In genomic region chr10:89738551-89739209, GRCh38 we compare ENCODE assay signal across 10 cellular contexts. TPM values are rescaled to one million over a fixed set of nuclear protein-coding genes. Genes with fewer than 3 reads are reported as not detected.
DNase-seq lines count a peak whose midpoint lies in the region; ATAC-seq and TF ChIP-seq lines count a peak whose summit lies in the region.
"Had no signal": no experiment of that assay in that cellular context is flagged by ENCODE, and none has a peak within 500 bp of the region (broad histone marks: within the 10 kb centered on the region; RNA-seq: fewer than 3 reads in every experiment).

No MANE protein-coding gene starts in this region.

- H3K27ac Mint-ChIP-seq in CD4-positive, alpha-beta memory T cell, result peak overlapping the region in 5 of 7 donors; percentile 1 to 82 (median 38)

- POLR2A ChIA-PET in CD4-positive, alpha-beta memory T cell (lab: Charles Lee; ENCODE audit: partially characterized antibody), result interaction anchor here (1.6 kb wide), 1 partner anchor 37 kb away, joined by 7 read pairs; the partner anchor contains the start of gene KIF20B

- H4K20me1 ChIP-seq in SU-DHL-6 (ENCODE audit: low read depth, low read length), result no peaks in the 10 kb centered on the region

- intact Hi-C loops in CD4-positive, alpha-beta memory T cell (cut with micrococcal nuclease), result no loop called here

- H3K27me3 Mint-ChIP-seq in CD4-positive, alpha-beta memory T cell, result no peaks in the 10 kb centered on the region

- H3K4me3 ChIP-seq in CD4-positive, alpha-beta memory T cell (ENCODE audit: low read length in 2 of 2), result no peak overlapping the region
- H3K4me3 ChIP-seq in SU-DHL-6 (ENCODE audit: insufficient read depth, low read length, poor library complexity, severe bottlenecking), result peak overlapping the region; percentile 13

- H3K9ac ChIP-seq in SU-DHL-6 (ENCODE audit: low read length), result no peak overlapping the region

- peaks cover 9 to 14% (median 11%) of the 10 kb centered on the region in 4 donors for H3K4me1 Mint-ChIP-seq in CD4-positive, alpha-beta memory T cell

- peaks cover 6 to 19% of the 10 kb centered on the region in 2 donors for H3K36me3 Mint-ChIP-seq in CD4-positive, alpha-beta memory T cell

- peak in 2 of 5 donors; percentile 2 for DNase-seq in CD4-positive, alpha-beta memory T cell
- DNase-seq in hypothalamus (lab: John Stamatoyannopoulos, UW) (no peak), G401 (ENCODE audit: low spot score) (no peak), ecto neural progenitor cell (ENCODE audit: low spot score) (no peak), NCI-H1930 (lab: John Stamatoyannopoulos, UW) (no peak)
- DNase-seq: DND-41, NCI-H1092 treated with DMSO at 0.1 percent for 48 hours had no signal

- peaks cover 22% of the 10 kb centered on the region for H3F3A ChIP-seq in SU-DHL-6 (ENCODE audit: insufficient read depth)

- H3K9me3 Mint-ChIP-seq in CD4-positive, alpha-beta memory T cell, result no peaks in the 10 kb centered on the region

- peak overlapping the region; percentile 44 for H3K4me2 ChIP-seq in SU-DHL-6 (ENCODE audit: low read depth, low read length, poor library complexity, severe bottlenecking)

- H3K4me1 ChIP-seq in CD4-positive, alpha-beta memory T cell (ENCODE audit: insufficient read depth, low read length), result peaks cover 7% of the 10 kb centered on the region

- ATAC-seq in GM19328 (IDR thresholded peaks at IDR 0.05; ENCODE audit: unreplicated experiment) (peak; percentile 84), HG03039 (IDR thresholded peaks at IDR 0.05; ENCODE audit: unreplicated experiment) (peak; percentile 94)

- no peak overlapping the region for H2AFZ ChIP-seq in SU-DHL-6 (ENCODE audit: low read depth, low read length, severe bottlenecking)

- H3K9me3 ChIP-seq in CD4-positive, alpha-beta memory T cell (ENCODE audit: control insufficient read depth in 1 of 2, low read length in 2 of 2), result no peaks in the 10 kb centered on the region
- no peaks in the 10 kb centered on the region for H3K9me3 ChIP-seq in SU-DHL-6 (ENCODE audit: insufficient read depth, low read length)

- H3K27ac ChIP-seq in CD4-positive, alpha-beta memory T cell (ENCODE audit: low read depth, low read length), result no peak overlapping the region
- H3K27ac ChIP-seq in SU-DHL-6 (ENCODE audit: low read depth, low read length), result peak overlapping the region; percentile 55

- H3K36me3 ChIP-seq in CD4-positive, alpha-beta memory T cell (ENCODE audit: insufficient read depth, low read length), result no peaks in the 10 kb centered on the region
- H3K36me3 ChIP-seq in SU-DHL-6 (ENCODE audit: low read length), result peaks cover 66% of the 10 kb centered on the region

- peaks cover 4% of the 10 kb centered on the region; the same call in 1 of the 2 replicates for H3K79me2 ChIP-seq in SU-DHL-6 (ENCODE audit: insufficient read depth, low read length)

- H3K9me2 ChIP-seq in SU-DHL-6 (replicated peaks; ENCODE audit: insufficient read depth, low read length), result no peaks in the 10 kb centered on the region

- no peak for TF ChIP-seq CTCF in SU-DHL-6 (IDR thresholded peaks at IDR 0.05; ENCODE audit: insufficient read depth, low read length, poor library complexity, severe bottlenecking)

- CTCF ChIA-PET in CD4-positive, alpha-beta memory T cell (lab: Charles Lee; ENCODE audit: partially characterized antibody), result interaction anchor here (1.5 to 1.6 kb wide), 2 partner anchors 10 to 12 kb away, joined by 3 to 4 read pairs; no protein-coding TSS in a partner anchor

- in situ Hi-C loops in G401 (cut with HindIII; ENCODE audit: low sequenced_read_pairs), result no loop called here

- no peaks in the 10 kb centered on the region for H3K27me3 ChIP-seq in CD4-positive, alpha-beta memory T cell (ENCODE audit: insufficient read depth, low read length)
- no peaks in the 10 kb centered on the region for H3K27me3 ChIP-seq in SU-DHL-6 (ENCODE audit: low read length)

- H3K4me3 Mint-ChIP-seq in CD4-positive, alpha-beta memory T cell, result peak overlapping the region in 6 of 8 donors; percentile 0 to 71 (median 18)

RNA-seq across cellular contexts. Expression of gene KIF20B, which starts 37.3 kb away (rescaled TPM):
- total RNA-seq in CD4-positive, alpha-beta memory T cell, result 10 to 100 TPM; 20.7 to 21.4 TPM
- 10 to 100 TPM in 1 of 2 donors, 1 to 10 TPM in 1; 8.0 to 15.8 TPM for polyA plus RNA-seq in CD4-positive, alpha-beta memory T cell
- total RNA-seq in G401 (2014; rRNA removed; shearing (Covaris generic)), result 16.2 and 30.9 TPM in 2 replicates
